ENCODE assay signal across 8 cellular contexts in genomic region chr1:243917863-243918565, GRCh38.
DNase-seq lines count a peak whose midpoint lies in the region; ATAC-seq and TF ChIP-seq lines count a peak whose summit lies in the region.

No MANE protein-coding gene starts in this region.

- H3K79me2 ChIP-seq in OCI-LY7 (ENCODE audit: insufficient read depth, low read depth, low read length) = no peaks in the 10 kb centered on the region

- H3K18ac ChIP-seq in IMR-90 (ENCODE audit: low read depth, low read length) = peak overlapping the region; percentile 20; the same call in 1 of the 2 replicates

- H4K8ac ChIP-seq in IMR-90 (ENCODE audit: low read depth in 2 of 2, low read length in 2 of 2) = peak overlapping the region; percentile 19 to 44; a peak in 2 of 4 replicates

- no peaks in the 10 kb centered on the region for H3K79me1 ChIP-seq in IMR-90 (ENCODE audit: low read depth in 1 of 2, low read length in 2 of 2)

- H3K4me2 ChIP-seq in IMR-90 (ENCODE audit: low read depth, low read length) (peak overlapping the region; percentile 86), OCI-LY7 (ENCODE audit: low read length) (no peak overlapping the region)

- peak overlapping the region; percentile 25 for H2BK5ac ChIP-seq in IMR-90 (ENCODE audit: low read depth, low read length, poor library complexity, severe bottlenecking)

- H4K20me1 ChIP-seq in IMR-90 (ENCODE audit: insufficient read depth, low read length) (no peaks in the 10 kb centered on the region), OCI-LY7 (ENCODE audit: insufficient read depth, low read length) (no peaks in the 10 kb centered on the region)

- TF ChIP-seq CTCF in AG04450 (IDR thresholded peaks at IDR 0.05; ENCODE audit: low read depth, low read length) (no peak), IMR-90 (conservative IDR thresholded peaks at IDR 0.05; ENCODE audit: low read depth, low read length) (no peak), OCI-LY7 (conservative IDR thresholded peaks at IDR 0.05; ENCODE audit: low read length) (no peak)

- H3K4ac ChIP-seq in IMR-90 (ENCODE audit: low read depth, low read length) = peak overlapping the region; percentile 47

- H2AFZ ChIP-seq in IMR-90 (replicated peaks; ENCODE audit: low read length, poor library complexity) = peak overlapping the region; percentile 89
- H2AFZ ChIP-seq in OCI-LY7 (ENCODE audit: low read length) = no peak overlapping the region

- peak overlapping the region; percentile 26; the same call in 1 of the 2 replicates for H4K91ac ChIP-seq in IMR-90 (ENCODE audit: insufficient read depth, low read depth, low read length)

- peak overlapping the region; percentile 65; the same call in 2 of the 3 replicates for H2BK15ac ChIP-seq in IMR-90 (ENCODE audit: low read depth, low read length)

- WGBS in IMR-90 (ENCODE audit: extremely low coverage in 2 of 2, insufficient read length in 1 of 2), 2 experiments = 83% methylated on average over 1 of the region's 10 CpGs; no CpG with 5 or more reads in 1 of the 2 experiments

- H3K9me3 ChIP-seq in AG04450 (ENCODE audit: control insufficient read depth, insufficient read depth, low read length) (no peaks in the 10 kb centered on the region), IMR-90 (ENCODE audit: control insufficient read depth, insufficient read depth, low read length) (no peaks in the 10 kb centered on the region), muscle layer of colon (ENCODE audit: low read length) (no peaks in the 10 kb centered on the region), OCI-LY7 (ENCODE audit: low read length) (no peaks in the 10 kb centered on the region)

- H3K4me1 ChIP-seq in IMR-90 (ENCODE audit: control insufficient read depth, insufficient read depth, low read length) (peaks cover 8% of the 10 kb centered on the region), muscle layer of colon (ENCODE audit: insufficient read depth, low read length) (peaks cover 9% of the 10 kb centered on the region), OCI-LY7 (ENCODE audit: insufficient read depth, low read length, poor library complexity, severe bottlenecking) (no peaks in the 10 kb centered on the region)

- dilution Hi-C loops in IMR-90 (cut with HindIII; ENCODE audit: low sequenced_read_pairs, unreplicated experiment) = no loop called here

- intact Hi-C loops in IMR-90 (cut with micrococcal nuclease) = loop anchor here (2.0 to 5.0 kb wide), 4 partner anchors 67 to 355 kb away; partner anchors contain the start of gene AKT3
- intact Hi-C loops in OCI-LY7 (cut with micrococcal nuclease; ENCODE audit: unreplicated experiment) = no loop called here

- TF ChIP-seq RAD21 in IMR-90 (IDR thresholded peaks at IDR 0.05; ENCODE audit: low read length) = no peak

- CTCF ChIA-PET in AG04450 (lab: Charles Lee) (no interaction called here), IMR-90 (lab: Yijun Ruan, JAX) (interaction anchor here (0.8 kb wide), 1 partner anchor 11 kb away, joined by 3 read pairs; no protein-coding TSS in a partner anchor), OCI-LY7 (lab: Charles Lee; ENCODE audit: unreplicated experiment) (no interaction called here)

- H3K9me2 ChIP-seq in OCI-LY7 (ENCODE audit: insufficient read depth, low read length) = no peaks in the 10 kb centered on the region

- H3K56ac ChIP-seq in IMR-90 (ENCODE audit: extremely low read depth, insufficient read depth, low read length) = peak overlapping the region; percentile 72

- H3K9ac ChIP-seq in IMR-90 (ENCODE audit: low read depth, low read length) = peak overlapping the region; percentile 1; the same call in 1 of the 2 replicates
- peak overlapping the region; percentile 37 for H3K9ac ChIP-seq in muscle layer of colon (ENCODE audit: low read length)

- H3K14ac ChIP-seq in IMR-90 (replicated peaks; ENCODE audit: low read depth, low read length) = peak overlapping the region; percentile 2; the same call in 1 of the 2 replicates

- TF ChIP-seq POLR2A in IMR-90 (IDR thresholded peaks at IDR 0.05; ENCODE audit: low read depth, low read length) = peak; percentile 59

- H3K27me3 ChIP-seq in AG04450 (ENCODE audit: control insufficient read depth, insufficient read depth, low read length) (no peaks in the 10 kb centered on the region), IMR-90 (ENCODE audit: control insufficient read depth, insufficient read depth, low read length) (no peaks in the 10 kb centered on the region), muscle layer of colon (ENCODE audit: control insufficient read depth in 1 of 2, insufficient read depth in 2 of 2, low read length in 2 of 2) (peaks cover 9 to 13% of the 10 kb centered on the region in 2 donors)

- POLR2A ChIA-PET in AG04450 (lab: Yijun Ruan, JAX) (interaction anchor here (0.6 to 0.9 kb wide), 3 partner anchors 48 to 797 kb away, joined by 3 to 8 read pairs (median 3); partner anchors contain the start of gene ZBTB18), IMR-90 (lab: Charles Lee; ENCODE audit: unreplicated experiment) (interaction anchor here (0.6 kb wide), 2 partner anchors 354 to 426 kb away, joined by 3 read pairs; no protein-coding TSS in a partner anchor), OCI-LY7 (lab: Charles Lee) (no interaction called here)

- 0 out of 2 replicates have a peak overlapping the region, but pooled peaks have one; percentile 59 for H2AK5ac ChIP-seq in IMR-90 (ENCODE audit: low read depth, low read length)

- H3K36me3 ChIP-seq in IMR-90 (ENCODE audit: control insufficient read depth, insufficient read depth, low read length) (no peaks in the 10 kb centered on the region), muscle layer of colon (ENCODE audit: insufficient read depth, low read length) (no peaks in the 10 kb centered on the region), OCI-LY7 (ENCODE audit: insufficient read depth, low read length) (no peaks in the 10 kb centered on the region)

- peak overlapping the region; percentile 31; the same call in 1 of the 2 replicates for H4K5ac ChIP-seq in IMR-90 (ENCODE audit: low read depth, low read length)

- in situ Hi-C loops in IMR-90 (cut with MboI; ENCODE audit: low sequenced_read_pairs) = no loop called here

- peak overlapping the region; percentile 80 for H2BK20ac ChIP-seq in IMR-90 (ENCODE audit: low read depth, low read length)

- H3K27ac ChIP-seq in AG04450 (ENCODE audit: low read depth, low read length) (peak overlapping the region; percentile 71), IMR-90 (ENCODE audit: insufficient read depth, low read length) (0 out of 2 replicates have a peak overlapping the region, but pooled peaks have one; percentile 18), muscle layer of colon (ENCODE audit: low read depth, low read length) (peak overlapping the region; percentile 24), OCI-LY7 (ENCODE audit: low read depth, low read length, poor library complexity, severe bottlenecking) (no peak overlapping the region)

- peaks cover 6% of the 10 kb centered on the region for H3K9me1 ChIP-seq in IMR-90 (ENCODE audit: insufficient read depth, low read length)

- DNase-seq in AG04450 (ENCODE audit: low read depth, low spot score) (no peak), IMR-90 (peak; percentile 48), dermis blood vessel endothelial cell (peak; percentile 47), NCI-H1105 (lab: John Stamatoyannopoulos, UW) (no peak), cerebellum (ENCODE audit: low spot score) (no peak), OCI-LY7 (ENCODE audit: low spot score) (no peak)

- H2BK120ac ChIP-seq in IMR-90 (ENCODE audit: low read depth, low read length) = peak overlapping the region; percentile 69

- ATAC-seq in IMR-90 (ENCODE audit: low read depth) = peak; percentile 56
- no peak for ATAC-seq in GM19324 (IDR thresholded peaks at IDR 0.05; ENCODE audit: low FRiP score, unreplicated experiment)

- no peak overlapping the region for H2AK9ac ChIP-seq in IMR-90 (replicated peaks; ENCODE audit: low read depth, low read length, poor library complexity)

- BruUV-seq in IMR-90 (replicated peaks; lab: Mats Ljungman, UMichigan) (no TSS peak), OCI-LY7 (replicated peaks; lab: Mats Ljungman, UMichigan) (no TSS peak)

- H3K4me3 ChIP-seq in AG04450 (ENCODE audit: low read depth, low read length) = peak overlapping the region; percentile 69
- H3K4me3 ChIP-seq in IMR-90 (ENCODE audit: insufficient read depth, low read depth, low read length) = peak overlapping the region; percentile 51
- H3K4me3 ChIP-seq in muscle layer of colon (ENCODE audit: low read depth in 1 of 2, low read length in 2 of 2) = peak overlapping the region; percentile 58 to 74
- H3K4me3 ChIP-seq in OCI-LY7 (ENCODE audit: low read depth, low read length, poor library complexity, severe bottlenecking) = no peak overlapping the region

- no peak overlapping the region for H3K23ac ChIP-seq in IMR-90 (ENCODE audit: low read depth, low read length)

TF ChIP-seq in IMR-90, 13 proteins besides CTCF, POLR2A, EP300 and RAD21 (continues in another document):
- no peak for TF ChIP-seq CEBPB (IDR thresholded peaks at IDR 0.05; ENCODE audit: low read depth, low read length)
- TF ChIP-seq MAZ (IDR thresholded peaks at IDR 0.05; ENCODE audit: borderline replicate concordance, low read depth, low read length) = no peak
- no peak for TF ChIP-seq SMC3 (IDR thresholded peaks at IDR 0.05; ENCODE audit: low read depth, low read length)
- no peak for TF ChIP-seq RCOR1 (IDR thresholded peaks at IDR 0.05; ENCODE audit: insufficient replicate concordance, low read length)
- TF ChIP-seq BHLHE40 (IDR thresholded peaks at IDR 0.05; ENCODE audit: low read depth, low read length) = no peak
- no peak for TF ChIP-seq USF2 (IDR thresholded peaks at IDR 0.05; ENCODE audit: low read depth, low read length)
- no peak for TF ChIP-seq CHD1 (IDR thresholded peaks at IDR 0.05; ENCODE audit: low read depth, low read length)
- no peak for TF ChIP-seq FOS (IDR thresholded peaks at IDR 0.05; ENCODE audit: low read depth, low read length)
- TF ChIP-seq RFX5 (IDR thresholded peaks at IDR 0.05; ENCODE audit: low read depth, low read length) = no peak
- TF ChIP-seq NFE2L2 (IDR thresholded peaks at IDR 0.05; ENCODE audit: low read depth, low read length) = no peak
- TF ChIP-seq MAFK (IDR thresholded peaks at IDR 0.05; ENCODE audit: low read depth, low read length) = no peak

Comparison
In these comparisons a context has a peak if more than half of its experiments do, and no peak if none do; other contexts are left out.
1. DNase-seq: peak in IMR-90 (single experiment) and dermis blood vessel endothelial cell (single experiment); none in AG04450 (single experiment), NCI-H1105 (single experiment), cerebellum (single experiment) and OCI-LY7 (single experiment).